Comparison of ENCODE assay signal across 23 cellular contexts in the genomic region with DNA sequence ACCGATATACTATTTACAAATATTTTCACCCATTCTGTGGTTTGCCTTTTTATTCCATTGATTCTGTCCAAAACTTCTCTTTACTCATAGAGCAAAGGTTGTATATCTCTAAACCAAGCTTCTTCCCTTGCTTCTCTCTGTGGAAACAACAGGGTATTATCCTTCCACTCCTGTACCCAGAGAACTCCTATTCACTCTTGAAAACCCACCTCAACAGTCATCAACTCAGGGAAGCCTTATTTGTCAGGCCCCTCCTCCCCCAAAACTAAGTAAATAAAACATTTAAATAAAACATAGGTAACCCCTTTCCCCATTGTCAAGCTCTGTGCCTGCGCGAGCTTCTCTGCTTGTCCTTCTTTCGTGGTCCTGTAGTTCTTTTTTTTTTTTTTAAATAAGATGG.
"Had no signal": no experiment of that assay in that cellular context is flagged by ENCODE, and none has a peak within 500 bp of the region (broad histone marks: within the 10 kb centered on the region; RNA-seq: fewer than 3 reads in every experiment).

No MANE protein-coding gene starts in this region.

- H3K36me3 Mint-ChIP-seq: activated CD4-positive, alpha-beta memory T cell treated with anti-CD3 and anti-CD28 coated beads for 36 hours; activated naive CD4-positive, alpha-beta T cell treated with anti-CD3 and anti-CD28 coated beads, Interleukin-2, amount 50 U/mL, for 72 hours had no signal

- ATAC-seq: activated naive CD4-positive, alpha-beta T cell treated with anti-CD3 and anti-CD28 coated beads, Interleukin-2, amount 50 U/mL, for 72 hours; activated T-cell treated with anti-CD3 and anti-CD28 coated beads, Interleukin-2, amount 50 U/mL, for 4 hours; body of pancreas had no signal

- H3K9me3 ChIP-seq: adrenal gland, body of pancreas, Peyer's patch had no signal

- H3K27me3 Mint-ChIP-seq: activated CD4-positive, alpha-beta memory T cell treated with anti-CD3 and anti-CD28 coated beads for 36 hours had no signal

- H3K4me3 ChIP-seq: adrenal gland, body of pancreas, Peyer's patch had no signal

- H3K27ac Mint-ChIP-seq: activated CD4-positive, alpha-beta memory T cell treated with anti-CD3 and anti-CD28 coated beads for 36 hours; activated naive CD4-positive, alpha-beta T cell treated with anti-CD3 and anti-CD28 coated beads for 36 hours; activated naive CD4-positive, alpha-beta T cell treated with anti-CD3 and anti-CD28 coated beads, Interleukin-2, amount 50 U/mL, for 72 hours; activated T-helper 1 cell treated with anti-CD3 and anti-CD28 coated beads, Interleukin-12 subunit alpha, Interleukin-12 subunit beta, Interleukin-2, Interleukin-4 antibody, amounts not matched to agents 30 ng/mL and 10 ng/mL and 1 ng/mL, durations not matched to agents 14 hours and 24 hours and 36 hours had no signal

- H3K27me3 ChIP-seq: adrenal gland, body of pancreas, Peyer's patch had no signal

- H3K27ac ChIP-seq: adrenal gland, body of pancreas, Peyer's patch had no signal

- H3K4me1 ChIP-seq: Peyer's patch had no signal

- H3K9me3 Mint-ChIP-seq: activated CD4-positive, alpha-beta memory T cell treated with anti-CD3 and anti-CD28 coated beads for 36 hours; activated naive CD4-positive, alpha-beta T cell treated with anti-CD3 and anti-CD28 coated beads for 36 hours; activated naive CD4-positive, alpha-beta T cell treated with anti-CD3 and anti-CD28 coated beads, Interleukin-2, amount 50 U/mL, for 72 hours; activated T-cell treated with anti-CD3 and anti-CD28 coated beads, Interleukin-2, amount 50 U/mL, for 4 hours had no signal

- DNase-seq: activated CD4-positive, alpha-beta memory T cell treated with anti-CD3 and anti-CD28 coated beads for 36 hours; activated CD4-positive, alpha-beta T cell treated with anti-CD3 and anti-CD28 coated beads, Interleukin-2, amount 50 U/mL, for 1 hour; activated CD8-positive, alpha-beta memory T cell treated with anti-CD3 and anti-CD28 coated beads, Interleukin-2, amount 50 U/mL, for 4 hours; activated gamma-delta T cell treated with Interleukin-2 at 50 U/mL for 16 hours; activated naive CD4-positive, alpha-beta T cell treated with anti-CD3 and anti-CD28 coated beads for 36 hours; activated T-cell treated with anti-CD3 and anti-CD28 coated beads for 4 hours; activated T-cell treated with anti-CD3 and anti-CD28 coated beads, Interleukin-2, amount 50 U/mL, for 4 hours; body of pancreas; Kasumi-1; KG1; MM.1S; MV-4-11; NCI-H1092; NCI-H1436 treated with DMSO at 0.1 percent for 48 hours; NCI-H1694 treated with DMSO at 0.1 percent for 48 hours; NCI-H345; NCI-H524 treated with DMSO at 0.1 percent for 48 hours; Peyer's patch; RPMI8226; SIG-M5 had no signal

- H3K4me3 Mint-ChIP-seq: activated CD4-positive, alpha-beta memory T cell treated with anti-CD3 and anti-CD28 coated beads for 36 hours; activated naive CD4-positive, alpha-beta T cell treated with anti-CD3 and anti-CD28 coated beads for 36 hours; activated T-cell treated with anti-CD3 and anti-CD28 coated beads, Interleukin-2, amount 50 U/mL, for 4 hours; activated T-helper 1 cell treated with anti-CD3 and anti-CD28 coated beads, Interleukin-12 subunit alpha, Interleukin-12 subunit beta, Interleukin-2, Interleukin-4 antibody, amounts not matched to agents 30 ng/mL and 10 ng/mL and 1 ng/mL, durations not matched to agents 14 hours and 24 hours and 36 hours had no signal

- H3K36me3 ChIP-seq: adrenal gland, Peyer's patch had no signal
